ENCODE assay signal across 15 cellular contexts in genomic region chr2:215699018-215699417, GRCh38.
"Had no signal": no experiment of that assay in that cellular context is flagged by ENCODE, and none has a peak within 500 bp of the region (broad histone marks: within the 10 kb centered on the region; RNA-seq: fewer than 3 reads in every experiment).

No MANE protein-coding gene starts in this region.

- H3K4me3 ChIP-seq: pancreas, skin epidermis, transverse colon had no signal

- ATAC-seq: activated T-helper 17 cell treated with anti-CD3 and anti-CD28 coated beads, Interleukin-2, amount 50 U/mL, for 72 hours; pancreas had no signal

- H3K9me3 Mint-ChIP-seq: activated T-helper 17 cell treated with anti-CD3 and anti-CD28 coated beads, Interleukin-2, amount 50 U/mL, for 72 hours had no signal

- H3K36me3 ChIP-seq: pancreas, transverse colon had no signal

- H3K27me3 ChIP-seq: pancreas, transverse colon had no signal

- H3K27ac Mint-ChIP-seq: activated T-helper 17 cell treated with anti-CD3 and anti-CD28 coated beads, Interleukin-2, amount 50 U/mL, for 72 hours had no signal

- DNase-seq: activated CD4-positive, alpha-beta T cell treated with anti-CD3 and anti-CD28 coated beads for 1 hour; activated CD4-positive, alpha-beta T cell treated with anti-CD3 and anti-CD28 coated beads, Interleukin-2, amount 50 U/mL, for 4 hours; activated naive CD4-positive, alpha-beta T cell treated with Interleukin-2 at 50 U/mL for 16 hours; activated T-cell treated with anti-CD3 and anti-CD28 coated beads for 4 hours; aorta; pancreas; stimulated activated CD4-positive, alpha-beta T cell treated with anti-CD3 and anti-CD28 coated beads, Interleukin-4, amount 100 ng/mL, for 24 hours; stimulated activated CD8-positive, alpha-beta memory T cell treated with anti-CD3 and anti-CD28 coated beads, Interleukin-4, amount 100 ng/mL, for 48 hours; stimulated activated naive CD4-positive, alpha-beta T cell treated with Interleukin-2 at 50 U/mL for 16 hours; substantia nigra; T-helper 1 cell; transverse colon had no signal

- H3K27me3 Mint-ChIP-seq: activated T-helper 17 cell treated with anti-CD3 and anti-CD28 coated beads, Interleukin-2, amount 50 U/mL, for 72 hours had no signal

- H3K9me3 ChIP-seq: pancreas, transverse colon had no signal

- H3K4me3 Mint-ChIP-seq: activated T-helper 17 cell treated with anti-CD3 and anti-CD28 coated beads, Interleukin-2, amount 50 U/mL, for 72 hours had no signal

- H3K27ac ChIP-seq: pancreas, VCaP had no signal

- H3K4me1 ChIP-seq: pancreas had no signal

- H3K4me1 Mint-ChIP-seq: activated T-helper 17 cell treated with anti-CD3 and anti-CD28 coated beads, Interleukin-2, amount 50 U/mL, for 72 hours had no signal
